In the genomic region with DNA sequence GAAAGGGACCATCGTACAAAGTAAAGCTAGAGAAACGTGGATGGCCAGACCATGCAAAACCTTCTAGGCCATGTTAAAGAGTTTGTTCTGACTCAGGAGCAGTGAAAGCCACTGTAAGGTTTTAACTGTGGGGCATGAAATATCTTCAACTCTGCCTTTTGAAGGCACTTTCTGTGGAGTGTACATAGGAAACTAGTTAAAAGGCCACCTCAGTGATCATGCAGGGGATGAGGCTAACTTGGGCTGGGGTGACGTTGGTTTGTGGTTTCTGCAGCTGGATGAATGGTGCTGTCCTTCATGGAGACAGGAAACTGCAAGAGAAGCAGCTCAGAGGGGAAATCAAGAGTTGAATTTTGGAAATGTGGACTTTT, we compare ENCODE assay signal across 16 cellular contexts.
DNase-seq lines count a peak whose midpoint lies in the region; ATAC-seq, FAIRE-seq and TF ChIP-seq lines count a peak whose summit lies in the region.
"Had no signal": no experiment of that assay in that cellular context is flagged by ENCODE, and none has a peak within 500 bp of the region (broad histone marks: within the 10 kb centered on the region; RNA-seq: fewer than 3 reads in every experiment).

No MANE protein-coding gene starts in this region.

- no peak for FAIRE-seq in RCC 7860 (lab: Jason Lieb, UNC)

- ATAC-seq in left ventricle myocardium superior = peak; percentile 60
- ATAC-seq: naive thymus-derived CD4-positive, alpha-beta T cell had no signal

- H3K4me3 ChIP-seq in AG09309 (ENCODE audit: control insufficient read depth, low read depth, low read length) = no peak overlapping the region
- H3K4me3 ChIP-seq: HAP-1, vagina had no signal

- intact Hi-C loops in left ventricle myocardium superior (cut with micrococcal nuclease) = loop anchor here (10.0 kb wide), 1 partner anchor 139 kb away; no protein-coding TSS in a partner anchor

- peak; percentile 31 for DNase-seq in AG09309 (ENCODE audit: low read depth)
- peak; percentile 21 for DNase-seq in H4 (ENCODE audit: low spot score)
- peak; percentile 85 for DNase-seq in RCC 7860 (ENCODE audit: low spot score)
- no peak for DNase-seq in left ventricle myocardium superior
- DNase-seq in activated CD4-positive, alpha-beta T cell treated with anti-CD3 and anti-CD28 coated beads, Interleukin-2, amount 50 U/mL, for 1 hour = no peak
- no peak for DNase-seq in medulla oblongata (ENCODE audit: extremely low spot score)
- no peak for DNase-seq in NCI-H1105 treated with DMSO at 0.1 percent for 48 hours (lab: John Stamatoyannopoulos, UW)
- no peak for DNase-seq in NCI-H1048 (lab: John Stamatoyannopoulos, UW)
- DNase-seq: activated CD4-positive, alpha-beta memory T cell treated with anti-CD3 and anti-CD28 coated beads, Interleukin-2, amount 10 ng/mL, durations not matched to agents 7 days and 5 days; activated effector memory CD4-positive, alpha-beta T cell treated with anti-CD3 and anti-CD28 coated beads, Interleukin-2, amount 50 U/mL, for 16 hours; C1 segment of cervical spinal cord; naive thymus-derived CD4-positive, alpha-beta T cell; NCI-H1417 treated with DMSO at 0.1 percent for 48 hours; stimulated activated naive CD4-positive, alpha-beta T cell treated with Interleukin-2 at 50 U/mL for 16 hours had no signal

- TF ChIP-seq CTCF in AG09309 (IDR thresholded peaks at IDR 0.05; ENCODE audit: control insufficient read depth, insufficient read depth, low read depth, low read length, missing control alignments) = no peak

Comparison
In these comparisons a context has a peak if more than half of its experiments do, and no peak if none do; other contexts are left out.
1. DNase-seq: peak in AG09309 (single experiment), H4 (single experiment) and RCC 7860 (single experiment); none in left ventricle myocardium superior (single experiment), activated CD4-positive, alpha-beta T cell treated with anti-CD3 and anti-CD28 coated beads, Interleukin-2, amount 50 U/mL, for 1 hour (single experiment), medulla oblongata (single experiment), NCI-H1105 treated with DMSO at 0.1 percent for 48 hours (single experiment) and NCI-H1048 (single experiment).